Comparison of ENCODE assay signal across 1 cellular context in genomic region chr16:28521436-28521835, GRCh38.
TF ChIP-seq lines count a peak whose summit lies in the region.

No MANE protein-coding gene starts in this region.

TF ChIP-seq in HepG2, 621 proteins besides CTCF, POLR2A, EP300 and RAD21:
- no peak for TF ChIP-seq NR2F2 (IDR thresholded peaks at IDR 0.05; ENCODE audit: borderline replicate concordance, low read depth)
- TF ChIP-seq ZNF292 (CRISPR knock-in tag; IDR thresholded peaks at IDR 0.05; ENCODE audit: borderline replicate concordance, low read depth), result 0 out of 2 replicates have a peak, but pooled peaks have one; percentile 16
